ENCODE assay signal across 1 cellular context in genomic region chr9:128215491-128216404, GRCh38.
TF ChIP-seq lines count a peak whose summit lies in the region.

No MANE protein-coding gene starts in this region.

TF ChIP-seq in GM12878, 131 proteins besides CTCF, POLR2A, EP300 and RAD21:
- TF ChIP-seq NR2F1 (conservative IDR thresholded peaks at IDR 0.05) (0 out of 2 replicates have a peak, but pooled peaks have one; percentile 13), POLR2AphosphoS2 (IDR thresholded peaks at IDR 0.05; ENCODE audit: low read depth, low read length) (no peak), RB1 (IDR thresholded peaks at IDR 0.05; ENCODE audit: borderline replicate concordance) (no peak), SMARCA5 (IDR thresholded peaks at IDR 0.05) (peak; percentile 84), NFXL1 (IDR thresholded peaks at IDR 0.05; ENCODE audit: borderline replicate concordance) (peak; percentile 53; the same call in 1 of the 2 replicates), BMI1 (IDR thresholded peaks at IDR 0.05; ENCODE audit: borderline replicate concordance) (peak; percentile 80)
TF ChIP-seq in GM12878: peak in this region for 4.
